ENCODE assay signal across 1 cellular context in the genomic region with DNA sequence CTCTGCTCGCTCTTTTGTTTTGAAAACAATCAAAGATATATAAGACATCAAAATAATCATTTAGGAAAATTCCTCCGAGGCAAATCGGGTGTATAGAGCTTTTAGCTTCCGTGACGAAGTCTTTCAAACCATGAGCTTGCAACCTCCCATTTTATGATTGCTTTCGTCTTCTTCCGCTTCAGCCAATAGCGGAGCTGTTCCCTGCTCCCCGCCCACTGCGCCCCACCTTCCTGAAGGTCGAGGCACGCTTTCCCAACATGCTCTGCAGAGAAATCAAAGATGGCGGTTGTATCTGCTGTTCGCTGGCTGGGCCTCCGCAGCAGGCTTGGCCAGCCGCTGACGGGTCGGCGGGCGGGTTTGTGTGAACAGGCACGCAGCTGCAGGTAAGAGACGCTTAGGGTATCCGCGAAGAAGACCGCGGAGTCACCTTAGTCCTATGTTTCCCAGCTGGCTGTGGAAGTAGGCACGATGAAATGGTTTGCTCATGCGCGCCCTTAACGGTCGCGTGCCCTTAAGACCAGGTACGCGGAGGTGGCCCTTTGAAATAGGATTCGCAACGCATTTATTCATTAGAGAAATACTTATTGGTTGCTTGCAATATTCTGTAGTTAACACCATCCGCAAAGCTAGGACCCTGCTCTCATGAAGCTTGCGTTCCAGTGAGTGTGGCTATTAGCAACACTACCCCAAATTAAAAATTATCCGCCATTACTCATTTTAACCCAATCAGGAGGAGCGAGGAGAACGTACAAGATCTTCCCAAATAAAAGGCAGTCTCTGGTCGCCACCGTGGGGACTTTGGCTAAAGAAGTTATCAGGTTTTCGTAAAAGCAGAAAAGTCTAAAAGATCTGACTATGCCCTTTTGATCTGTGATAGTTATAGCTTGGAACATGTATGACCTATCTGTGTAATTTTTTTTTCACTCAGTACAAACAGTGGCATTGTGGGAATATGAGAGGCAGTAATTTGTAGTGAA.
TF ChIP-seq lines count a peak whose summit lies in the region.

Gene PTCD3 (plus strand): TSS at position 267 of the 977 bp plus-strand sequence. CDS start 13 bp downstream, at position 280.

TF ChIP-seq in GM23338, 12 proteins besides CTCF, POLR2A, EP300 and RAD21:
- TF ChIP-seq ZNF331 (CRISPR knock-in tag; IDR thresholded peaks at IDR 0.05; ENCODE audit: low read depth), result no peak
- no peak for TF ChIP-seq ETS1 (IDR thresholded peaks at IDR 0.05)
- peak; percentile 93 for TF ChIP-seq POLR2AphosphoS5 (IDR thresholded peaks at IDR 0.05; ENCODE audit: low read depth)
- TF ChIP-seq NANOG (IDR thresholded peaks at IDR 0.05; ENCODE audit: borderline replicate concordance), result no peak
- TF ChIP-seq ZNF114 (CRISPR knock-in tag; IDR thresholded peaks at IDR 0.05), result no peak
- TF ChIP-seq, protein P1, sequence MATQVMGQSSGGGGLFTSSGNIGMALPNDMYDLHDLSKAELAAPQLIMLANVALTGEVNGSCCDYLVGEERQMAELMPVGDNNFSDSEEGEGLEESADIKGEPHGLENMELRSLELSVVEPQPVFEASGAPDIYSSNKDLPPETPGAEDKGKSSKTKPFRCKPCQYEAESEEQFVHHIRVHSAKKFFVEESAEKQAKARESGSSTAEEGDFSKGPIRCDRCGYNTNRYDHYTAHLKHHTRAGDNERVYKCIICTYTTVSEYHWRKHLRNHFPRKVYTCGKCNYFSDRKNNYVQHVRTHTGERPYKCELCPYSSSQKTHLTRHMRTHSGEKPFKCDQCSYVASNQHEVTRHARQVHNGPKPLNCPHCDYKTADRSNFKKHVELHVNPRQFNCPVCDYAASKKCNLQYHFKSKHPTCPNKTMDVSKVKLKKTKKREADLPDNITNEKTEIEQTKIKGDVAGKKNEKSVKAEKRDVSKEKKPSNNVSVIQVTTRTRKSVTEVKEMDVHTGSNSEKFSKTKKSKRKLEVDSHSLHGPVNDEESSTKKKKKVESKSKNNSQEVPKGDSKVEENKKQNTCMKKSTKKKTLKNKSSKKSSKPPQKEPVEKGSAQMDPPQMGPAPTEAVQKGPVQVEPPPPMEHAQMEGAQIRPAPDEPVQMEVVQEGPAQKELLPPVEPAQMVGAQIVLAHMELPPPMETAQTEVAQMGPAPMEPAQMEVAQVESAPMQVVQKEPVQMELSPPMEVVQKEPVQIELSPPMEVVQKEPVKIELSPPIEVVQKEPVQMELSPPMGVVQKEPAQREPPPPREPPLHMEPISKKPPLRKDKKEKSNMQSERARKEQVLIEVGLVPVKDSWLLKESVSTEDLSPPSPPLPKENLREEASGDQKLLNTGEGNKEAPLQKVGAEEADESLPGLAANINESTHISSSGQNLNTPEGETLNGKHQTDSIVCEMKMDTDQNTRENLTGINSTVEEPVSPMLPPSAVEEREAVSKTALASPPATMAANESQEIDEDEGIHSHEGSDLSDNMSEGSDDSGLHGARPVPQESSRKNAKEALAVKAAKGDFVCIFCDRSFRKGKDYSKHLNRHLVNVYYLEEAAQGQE (IDR thresholded peaks at IDR 0.05; ENCODE audit: unreplicated experiment), result no peak
- peak; percentile 76 for TF ChIP-seq CREB1 (CRISPR knock-in tag; IDR thresholded peaks at IDR 0.05; ENCODE audit: low read depth)
- TF ChIP-seq, protein P2, sequence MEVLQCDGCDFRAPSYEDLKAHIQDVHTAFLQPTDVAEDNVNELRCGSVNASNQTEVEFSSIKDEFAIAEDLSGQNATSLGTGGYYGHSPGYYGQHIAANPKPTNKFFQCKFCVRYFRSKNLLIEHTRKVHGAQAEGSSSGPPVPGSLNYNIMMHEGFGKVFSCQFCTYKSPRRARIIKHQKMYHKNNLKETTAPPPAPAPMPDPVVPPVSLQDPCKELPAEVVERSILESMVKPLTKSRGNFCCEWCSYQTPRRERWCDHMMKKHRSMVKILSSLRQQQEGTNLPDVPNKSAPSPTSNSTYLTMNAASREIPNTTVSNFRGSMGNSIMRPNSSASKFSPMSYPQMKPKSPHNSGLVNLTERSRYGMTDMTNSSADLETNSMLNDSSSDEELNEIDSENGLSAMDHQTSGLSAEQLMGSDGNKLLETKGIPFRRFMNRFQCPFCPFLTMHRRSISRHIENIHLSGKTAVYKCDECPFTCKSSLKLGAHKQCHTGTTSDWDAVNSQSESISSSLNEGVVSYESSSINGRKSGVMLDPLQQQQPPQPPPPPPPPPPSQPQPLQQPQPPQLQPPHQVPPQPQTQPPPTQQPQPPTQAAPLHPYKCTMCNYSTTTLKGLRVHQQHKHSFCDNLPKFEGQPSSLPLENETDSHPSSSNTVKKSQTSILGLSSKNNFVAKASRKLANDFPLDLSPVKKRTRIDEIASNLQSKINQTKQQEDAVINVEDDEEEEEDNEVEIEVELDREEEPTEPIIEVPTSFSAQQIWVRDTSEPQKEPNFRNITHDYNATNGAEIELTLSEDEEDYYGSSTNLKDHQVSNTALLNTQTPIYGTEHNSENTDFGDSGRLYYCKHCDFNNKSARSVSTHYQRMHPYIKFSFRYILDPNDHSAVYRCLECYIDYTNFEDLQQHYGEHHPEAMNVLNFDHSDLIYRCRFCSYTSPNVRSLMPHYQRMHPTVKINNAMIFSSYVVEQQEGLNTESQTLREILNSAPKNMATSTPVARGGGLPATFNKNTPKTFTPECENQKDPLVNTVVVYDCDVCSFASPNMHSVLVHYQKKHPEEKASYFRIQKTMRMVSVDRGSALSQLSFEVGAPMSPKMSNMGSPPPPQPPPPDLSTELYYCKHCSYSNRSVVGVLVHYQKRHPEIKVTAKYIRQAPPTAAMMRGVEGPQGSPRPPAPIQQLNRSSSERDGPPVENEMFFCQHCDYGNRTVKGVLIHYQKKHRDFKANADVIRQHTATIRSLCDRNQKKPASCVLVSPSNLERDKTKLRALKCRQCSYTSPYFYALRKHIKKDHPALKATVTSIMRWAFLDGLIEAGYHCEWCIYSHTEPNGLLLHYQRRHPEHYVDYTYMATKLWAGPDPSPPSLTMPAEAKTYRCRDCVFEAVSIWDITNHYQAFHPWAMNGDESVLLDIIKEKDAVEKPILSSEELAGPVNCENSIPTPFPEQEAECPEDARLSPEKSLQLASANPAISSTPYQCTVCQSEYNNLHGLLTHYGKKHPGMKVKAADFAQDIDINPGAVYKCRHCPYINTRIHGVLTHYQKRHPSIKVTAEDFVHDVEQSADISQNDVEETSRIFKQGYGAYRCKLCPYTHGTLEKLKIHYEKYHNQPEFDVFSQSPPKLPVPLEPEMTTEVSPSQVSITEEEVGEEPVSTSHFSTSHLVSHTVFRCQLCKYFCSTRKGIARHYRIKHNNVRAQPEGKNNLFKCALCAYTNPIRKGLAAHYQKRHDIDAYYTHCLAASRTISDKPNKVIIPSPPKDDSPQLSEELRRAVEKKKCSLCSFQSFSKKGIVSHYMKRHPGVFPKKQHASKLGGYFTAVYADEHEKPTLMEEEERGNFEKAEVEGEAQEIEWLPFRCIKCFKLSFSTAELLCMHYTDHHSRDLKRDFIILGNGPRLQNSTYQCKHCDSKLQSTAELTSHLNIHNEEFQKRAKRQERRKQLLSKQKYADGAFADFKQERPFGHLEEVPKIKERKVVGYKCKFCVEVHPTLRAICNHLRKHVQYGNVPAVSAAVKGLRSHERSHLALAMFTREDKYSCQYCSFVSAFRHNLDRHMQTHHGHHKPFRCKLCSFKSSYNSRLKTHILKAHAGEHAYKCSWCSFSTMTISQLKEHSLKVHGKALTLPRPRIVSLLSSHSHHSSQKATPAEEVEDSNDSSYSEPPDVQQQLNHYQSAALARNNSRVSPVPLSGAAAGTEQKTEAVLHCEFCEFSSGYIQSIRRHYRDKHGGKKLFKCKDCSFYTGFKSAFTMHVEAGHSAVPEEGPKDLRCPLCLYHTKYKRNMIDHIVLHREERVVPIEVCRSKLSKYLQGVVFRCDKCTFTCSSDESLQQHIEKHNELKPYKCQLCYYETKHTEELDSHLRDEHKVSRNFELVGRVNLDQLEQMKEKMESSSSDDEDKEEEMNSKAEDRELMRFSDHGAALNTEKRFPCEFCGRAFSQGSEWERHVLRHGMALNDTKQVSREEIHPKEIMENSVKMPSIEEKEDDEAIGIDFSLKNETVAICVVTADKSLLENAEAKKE (CRISPR knock-in tag; IDR thresholded peaks at IDR 0.05), result no peak
- TF ChIP-seq STAT1 (IDR thresholded peaks at IDR 0.05; ENCODE audit: unreplicated experiment), result no peak
